In the genomic region with DNA sequence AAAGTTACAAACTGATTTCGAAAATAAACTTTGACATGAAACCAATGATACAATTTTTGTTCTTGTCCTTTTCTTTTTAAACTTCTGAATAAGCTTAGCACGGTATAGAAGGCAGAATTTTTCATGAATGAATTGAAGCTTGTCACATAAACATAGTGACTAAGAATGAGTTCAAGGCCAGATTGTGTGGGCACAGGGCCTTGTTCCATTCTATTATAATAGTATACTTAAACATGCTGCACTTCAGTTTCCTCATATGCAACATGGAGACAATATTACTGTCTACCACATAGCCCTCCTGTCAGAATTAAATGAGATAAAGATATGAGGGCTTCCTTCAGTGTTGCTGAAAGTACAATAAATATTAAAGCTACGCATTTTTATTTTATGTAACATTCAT, we compare ENCODE assay signal across 2 cellular contexts.
TF ChIP-seq lines count a peak whose summit lies in the region.

No MANE protein-coding gene starts in this region.

TF ChIP-seq in HCT116, 20 proteins besides CTCF, POLR2A, EP300 and RAD21:
- TF ChIP-seq ZFX (IDR thresholded peaks at IDR 0.05), result no peak
- TF ChIP-seq, protein P1, sequence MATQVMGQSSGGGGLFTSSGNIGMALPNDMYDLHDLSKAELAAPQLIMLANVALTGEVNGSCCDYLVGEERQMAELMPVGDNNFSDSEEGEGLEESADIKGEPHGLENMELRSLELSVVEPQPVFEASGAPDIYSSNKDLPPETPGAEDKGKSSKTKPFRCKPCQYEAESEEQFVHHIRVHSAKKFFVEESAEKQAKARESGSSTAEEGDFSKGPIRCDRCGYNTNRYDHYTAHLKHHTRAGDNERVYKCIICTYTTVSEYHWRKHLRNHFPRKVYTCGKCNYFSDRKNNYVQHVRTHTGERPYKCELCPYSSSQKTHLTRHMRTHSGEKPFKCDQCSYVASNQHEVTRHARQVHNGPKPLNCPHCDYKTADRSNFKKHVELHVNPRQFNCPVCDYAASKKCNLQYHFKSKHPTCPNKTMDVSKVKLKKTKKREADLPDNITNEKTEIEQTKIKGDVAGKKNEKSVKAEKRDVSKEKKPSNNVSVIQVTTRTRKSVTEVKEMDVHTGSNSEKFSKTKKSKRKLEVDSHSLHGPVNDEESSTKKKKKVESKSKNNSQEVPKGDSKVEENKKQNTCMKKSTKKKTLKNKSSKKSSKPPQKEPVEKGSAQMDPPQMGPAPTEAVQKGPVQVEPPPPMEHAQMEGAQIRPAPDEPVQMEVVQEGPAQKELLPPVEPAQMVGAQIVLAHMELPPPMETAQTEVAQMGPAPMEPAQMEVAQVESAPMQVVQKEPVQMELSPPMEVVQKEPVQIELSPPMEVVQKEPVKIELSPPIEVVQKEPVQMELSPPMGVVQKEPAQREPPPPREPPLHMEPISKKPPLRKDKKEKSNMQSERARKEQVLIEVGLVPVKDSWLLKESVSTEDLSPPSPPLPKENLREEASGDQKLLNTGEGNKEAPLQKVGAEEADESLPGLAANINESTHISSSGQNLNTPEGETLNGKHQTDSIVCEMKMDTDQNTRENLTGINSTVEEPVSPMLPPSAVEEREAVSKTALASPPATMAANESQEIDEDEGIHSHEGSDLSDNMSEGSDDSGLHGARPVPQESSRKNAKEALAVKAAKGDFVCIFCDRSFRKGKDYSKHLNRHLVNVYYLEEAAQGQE (IDR thresholded peaks at IDR 0.05; ENCODE audit: low read depth), result no peak
- no peak for TF ChIP-seq TCF7L2 (IDR thresholded peaks at IDR 0.05; ENCODE audit: borderline replicate concordance, extremely low read depth, insufficient read depth, insufficient read length)

TF ChIP-seq in SK-N-SH, 30 proteins besides CTCF, POLR2A, EP300 and RAD21:
- TF ChIP-seq TEAD4 (IDR thresholded peaks at IDR 0.05; ENCODE audit: borderline replicate concordance, insufficient read depth) (no peak), SMC3 (IDR thresholded peaks at IDR 0.05; ENCODE audit: low read depth, low read length) (no peak), MXI1 (IDR thresholded peaks at IDR 0.05; ENCODE audit: low read depth, low read length) (no peak), SIN3A (IDR thresholded peaks at IDR 0.05; ENCODE audit: borderline replicate concordance, low read depth, low read length) (no peak), RCOR1 (IDR thresholded peaks at IDR 0.05; ENCODE audit: low read length) (no peak), TAF1 (IDR thresholded peaks at IDR 0.05; ENCODE audit: borderline replicate concordance, low read depth, low read length) (no peak), TCF12 (IDR thresholded peaks at IDR 0.05) (no peak), RXRA (IDR thresholded peaks at IDR 0.05; ENCODE audit: borderline replicate concordance, low read depth) (no peak), JUND (IDR thresholded peaks at IDR 0.05) (no peak), GABPA (IDR thresholded peaks at IDR 0.05; ENCODE audit: low read depth) (no peak), EZH2phosphoT487 (IDR thresholded peaks at IDR 0.05; ENCODE audit: borderline replicate concordance, low read depth) (no peak), NFIC (IDR thresholded peaks at IDR 0.05; ENCODE audit: borderline replicate concordance) (no peak), YY1 (IDR thresholded peaks at IDR 0.05; ENCODE audit: low read depth) (no peak)
- TF ChIP-seq, protein P2, sequence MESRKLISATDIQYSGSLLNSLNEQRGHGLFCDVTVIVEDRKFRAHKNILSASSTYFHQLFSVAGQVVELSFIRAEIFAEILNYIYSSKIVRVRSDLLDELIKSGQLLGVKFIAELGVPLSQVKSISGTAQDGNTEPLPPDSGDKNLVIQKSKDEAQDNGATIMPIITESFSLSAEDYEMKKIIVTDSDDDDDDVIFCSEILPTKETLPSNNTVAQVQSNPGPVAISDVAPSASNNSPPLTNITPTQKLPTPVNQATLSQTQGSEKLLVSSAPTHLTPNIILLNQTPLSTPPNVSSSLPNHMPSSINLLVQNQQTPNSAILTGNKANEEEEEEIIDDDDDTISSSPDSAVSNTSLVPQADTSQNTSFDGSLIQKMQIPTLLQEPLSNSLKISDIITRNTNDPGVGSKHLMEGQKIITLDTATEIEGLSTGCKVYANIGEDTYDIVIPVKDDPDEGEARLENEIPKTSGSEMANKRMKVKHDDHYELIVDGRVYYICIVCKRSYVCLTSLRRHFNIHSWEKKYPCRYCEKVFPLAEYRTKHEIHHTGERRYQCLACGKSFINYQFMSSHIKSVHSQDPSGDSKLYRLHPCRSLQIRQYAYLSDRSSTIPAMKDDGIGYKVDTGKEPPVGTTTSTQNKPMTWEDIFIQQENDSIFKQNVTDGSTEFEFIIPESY (IDR thresholded peaks at IDR 0.05; ENCODE audit: borderline replicate concordance, low read depth), result no peak
- TF ChIP-seq, protein P3, sequence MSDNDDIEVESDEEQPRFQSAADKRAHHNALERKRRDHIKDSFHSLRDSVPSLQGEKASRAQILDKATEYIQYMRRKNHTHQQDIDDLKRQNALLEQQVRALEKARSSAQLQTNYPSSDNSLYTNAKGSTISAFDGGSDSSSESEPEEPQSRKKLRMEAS (IDR thresholded peaks at IDR 0.05; ENCODE audit: low read depth), result no peak
- TF ChIP-seq, protein P4, sequence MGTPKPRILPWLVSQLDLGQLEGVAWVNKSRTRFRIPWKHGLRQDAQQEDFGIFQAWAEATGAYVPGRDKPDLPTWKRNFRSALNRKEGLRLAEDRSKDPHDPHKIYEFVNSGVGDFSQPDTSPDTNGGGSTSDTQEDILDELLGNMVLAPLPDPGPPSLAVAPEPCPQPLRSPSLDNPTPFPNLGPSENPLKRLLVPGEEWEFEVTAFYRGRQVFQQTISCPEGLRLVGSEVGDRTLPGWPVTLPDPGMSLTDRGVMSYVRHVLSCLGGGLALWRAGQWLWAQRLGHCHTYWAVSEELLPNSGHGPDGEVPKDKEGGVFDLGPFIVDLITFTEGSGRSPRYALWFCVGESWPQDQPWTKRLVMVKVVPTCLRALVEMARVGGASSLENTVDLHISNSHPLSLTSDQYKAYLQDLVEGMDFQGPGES (IDR thresholded peaks at IDR 0.05; ENCODE audit: low read depth, low read length), result no peak
- TF ChIP-seq, protein P5, sequence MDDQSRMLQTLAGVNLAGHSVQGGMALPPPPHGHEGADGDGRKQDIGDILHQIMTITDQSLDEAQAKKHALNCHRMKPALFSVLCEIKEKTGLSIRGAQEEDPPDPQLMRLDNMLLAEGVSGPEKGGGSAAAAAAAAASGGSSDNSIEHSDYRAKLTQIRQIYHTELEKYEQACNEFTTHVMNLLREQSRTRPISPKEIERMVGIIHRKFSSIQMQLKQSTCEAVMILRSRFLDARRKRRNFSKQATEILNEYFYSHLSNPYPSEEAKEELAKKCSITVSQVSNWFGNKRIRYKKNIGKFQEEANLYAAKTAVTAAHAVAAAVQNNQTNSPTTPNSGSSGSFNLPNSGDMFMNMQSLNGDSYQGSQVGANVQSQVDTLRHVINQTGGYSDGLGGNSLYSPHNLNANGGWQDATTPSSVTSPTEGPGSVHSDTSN (IDR thresholded peaks at IDR 0.05), result no peak
- TF ChIP-seq, protein P6, sequence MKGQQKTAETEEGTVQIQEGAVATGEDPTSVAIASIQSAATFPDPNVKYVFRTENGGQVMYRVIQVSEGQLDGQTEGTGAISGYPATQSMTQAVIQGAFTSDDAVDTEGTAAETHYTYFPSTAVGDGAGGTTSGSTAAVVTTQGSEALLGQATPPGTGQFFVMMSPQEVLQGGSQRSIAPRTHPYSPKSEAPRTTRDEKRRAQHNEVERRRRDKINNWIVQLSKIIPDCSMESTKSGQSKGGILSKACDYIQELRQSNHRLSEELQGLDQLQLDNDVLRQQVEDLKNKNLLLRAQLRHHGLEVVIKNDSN (IDR thresholded peaks at IDR 0.05; ENCODE audit: borderline replicate concordance, low read depth), result no peak
